Comparison of ENCODE assay signal across 8 cellular contexts in the genomic region with DNA sequence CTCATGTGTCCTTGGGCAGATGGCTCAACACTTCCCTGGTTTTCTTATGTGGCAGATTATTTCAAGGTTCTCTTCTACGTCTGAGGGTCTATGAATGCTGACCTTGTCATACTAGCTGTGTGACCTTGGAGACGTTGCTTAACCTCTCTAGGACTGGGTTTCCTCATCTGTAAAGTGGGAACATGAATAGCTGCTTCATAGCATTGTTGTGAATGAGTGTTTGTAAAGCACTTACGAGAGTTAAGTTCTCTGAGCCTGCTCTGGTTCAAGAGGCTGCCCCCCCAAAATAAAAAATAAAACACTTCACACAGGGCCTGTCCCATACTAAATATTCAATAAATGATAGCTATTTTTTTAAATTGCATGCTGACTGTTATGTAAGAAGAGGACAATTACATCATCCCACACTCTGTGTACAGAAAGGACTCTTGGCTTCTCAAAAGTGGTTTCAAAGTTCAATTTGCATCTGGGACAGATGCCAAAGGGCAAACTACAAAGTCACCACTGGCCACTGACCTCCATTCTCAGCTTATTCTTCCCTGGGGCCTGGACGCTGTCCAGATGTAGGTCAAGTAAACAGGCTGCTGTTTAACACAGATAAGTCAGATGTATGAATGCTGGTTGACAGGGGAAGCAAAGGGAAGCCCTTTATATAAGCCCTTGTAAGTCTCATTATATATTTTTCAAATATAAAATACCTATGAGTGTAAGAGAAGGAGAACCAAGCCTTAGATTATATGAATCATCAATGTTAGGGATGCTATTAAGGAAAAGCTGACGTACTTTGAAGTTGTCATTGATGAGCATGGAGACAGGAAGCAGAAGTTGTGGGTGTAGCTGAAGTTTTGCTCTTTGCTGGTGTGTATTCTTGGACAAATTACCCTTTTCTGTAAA. TPM values are rescaled to one million over a fixed set of nuclear protein-coding genes. Genes with fewer than 3 reads are reported as not detected.
DNase-seq lines count a peak whose midpoint lies in the region; ATAC-seq and TF ChIP-seq lines count a peak whose summit lies in the region.

No MANE protein-coding gene starts in this region.

- H3K4me2 ChIP-seq in SK-N-SH, result 0 out of 2 replicates have a peak overlapping the region, but pooled peaks have one; percentile 10

- no peak overlapping the region for H3K9ac ChIP-seq in SK-N-SH

- CTCF ChIA-PET in SK-N-SH (lab: Yijun Ruan, JAX), result interaction anchor here (0.7 to 3.5 kb wide), 8 partner anchors 10 to 365 kb away, joined by 3 to 19 read pairs (median 7); a partner anchor contains a TSS

- peaks cover 0 to 3% of the 10 kb centered on the region in 2 experiments; a peak in 1 of 4 replicates for H3K4me1 ChIP-seq in SK-N-SH (ENCODE audit: control insufficient read depth in 1 of 2, insufficient read depth in 2 of 2, low read depth in 1 of 2, low read length in 1 of 2)

- WGBS in SK-N-SH (ENCODE audit: low lambda C conversion rate), result 25% methylated on average over 5 of the region's 5 CpGs

- no peaks in the 10 kb centered on the region for H3K9me3 ChIP-seq in SK-N-SH

- H3K36me3 ChIP-seq in SK-N-SH (replicated peaks in 1 of 2; ENCODE audit: control insufficient read depth in 1 of 2, insufficient read depth in 2 of 2, low read length in 1 of 2), result no peaks in the 10 kb centered on the region

- no peaks in the 10 kb centered on the region for H3F3A ChIP-seq in SK-N-SH (replicated peaks; ENCODE audit: insufficient read depth)

- peaks cover 14% of the 10 kb centered on the region; the same call in 1 of the 2 replicates for H3K27me3 ChIP-seq in SK-N-SH (ENCODE audit: insufficient read depth)

- no peak for ATAC-seq in GM21737 (IDR thresholded peaks at IDR 0.05; ENCODE audit: unreplicated experiment)

- peak; percentile 15 for DNase-seq in GM03348 (ENCODE audit: low spot score)
- DNase-seq in SK-N-SH, result peak; percentile 72
- peak; percentile 39 for DNase-seq in globus pallidus (ENCODE audit: low spot score)
- peak; percentile 87 for DNase-seq in pulmonary artery endothelial cell (ENCODE audit: low read depth, low spot score)
- no peak for DNase-seq in NCI-H2107 (lab: John Stamatoyannopoulos, UW)
- DNase-seq in activated CD4-positive, alpha-beta T cell treated with anti-CD3 and anti-CD28 coated beads for 1 hour, result no peak
- no peak for DNase-seq in NAMALWA (ENCODE audit: low spot score)

- no peak overlapping the region for H2AFZ ChIP-seq in SK-N-SH (ENCODE audit: low read depth)

- TF ChIP-seq CTCF in SK-N-SH (IDR thresholded peaks at IDR 0.05), result no peak

- peak in 1 of 2 experiments; percentile 22; a peak in 1 of 4 replicates for TF ChIP-seq EP300 in SK-N-SH (IDR thresholded peaks at IDR 0.05; ENCODE audit: borderline replicate concordance in 1 of 2, low read depth in 1 of 2, low read length in 1 of 2)

- H3K27ac ChIP-seq in SK-N-SH (ENCODE audit: low read depth in 2 of 2, low read length in 1 of 2), result peak overlapping the region in 1 of 2 experiments; percentile 18; a peak in 1 of 4 replicates

- POLR2A ChIA-PET in SK-N-SH (lab: Yijun Ruan, JAX), result interaction anchor here (0.8 to 2.3 kb wide), 2 partner anchors 15 to 37 kb away, joined by 3 to 7 read pairs; a partner anchor contains a TSS

- H3K79me2 ChIP-seq in SK-N-SH (ENCODE audit: insufficient read depth), result no peaks in the 10 kb centered on the region

- H3K4me3 ChIP-seq in SK-N-SH (ENCODE audit: low read depth in 2 of 2, low read length in 1 of 2), result no peak overlapping the region

- H3K9me2 ChIP-seq in SK-N-SH, result no peaks in the 10 kb centered on the region

- H4K20me1 ChIP-seq in SK-N-SH (ENCODE audit: insufficient read depth), result no peaks in the 10 kb centered on the region

- no peak for TF ChIP-seq RAD21 in SK-N-SH (IDR thresholded peaks at IDR 0.05; ENCODE audit: low read length)

TF ChIP-seq in SK-N-SH, 30 proteins besides CTCF, POLR2A, EP300 and RAD21:
- TF ChIP-seq SIN3A (IDR thresholded peaks at IDR 0.05; ENCODE audit: borderline replicate concordance, low read depth, low read length) (no peak), GATA2 (CRISPR knock-in tag; IDR thresholded peaks at IDR 0.05) (peak; percentile 12; the same call in 1 of the 2 replicates), TCF12 (IDR thresholded peaks at IDR 0.05) (peak; percentile 31; the same call in 1 of the 2 replicates), NFIC (IDR thresholded peaks at IDR 0.05; ENCODE audit: borderline replicate concordance) (peak; percentile 40; the same call in 1 of the 2 replicates), EZH2phosphoT487 (IDR thresholded peaks at IDR 0.05; ENCODE audit: borderline replicate concordance, low read depth) (no peak), RCOR1 (IDR thresholded peaks at IDR 0.05; ENCODE audit: low read length) (peak; percentile 18; the same call in 1 of the 2 replicates), MXI1 (IDR thresholded peaks at IDR 0.05; ENCODE audit: low read depth, low read length) (peak; percentile 21; the same call in 1 of the 2 replicates)

RNA-seq across cellular contexts. Expression of a gene that starts 15.4 kb away (rescaled TPM):
- polyA plus RNA-seq in SK-N-SH (2012; rRNA removed), result 49.5 and 58.6 TPM in 2 replicates
- polyA plus RNA-seq in SK-N-SH (2012; cell fraction: cytosol; rRNA removed), result 45.2 and 46.2 TPM in 2 replicates
- polyA plus RNA-seq in SK-N-SH (2012; cell fraction: nucleus; rRNA removed), result 66.3 and 89.2 TPM in 2 replicates
- total RNA-seq in pulmonary artery endothelial cell, result 33.4 and 38.2 TPM in 2 replicates

RNA-seq across cellular contexts. Expression of a gene that starts 22.7 kb away (rescaled TPM):
- polyA plus RNA-seq in SK-N-SH (2012; rRNA removed), result not detected in 2 replicates
- not detected in 2 replicates for polyA plus RNA-seq in SK-N-SH (2012; cell fraction: cytosol; rRNA removed)
- polyA plus RNA-seq in SK-N-SH (2012; cell fraction: nucleus; rRNA removed), result not detected in 2 replicates
- total RNA-seq in pulmonary artery endothelial cell, result not detected in 2 replicates

RNA-seq across cellular contexts. Expression of a gene that starts 37.3 kb away (rescaled TPM):
- 4,770 and 5,684 TPM in 2 replicates for polyA plus RNA-seq in SK-N-SH (2012; rRNA removed)
- 7,597 and 10,418 TPM in 2 replicates for polyA plus RNA-seq in SK-N-SH (2012; cell fraction: cytosol; rRNA removed)
- 774 and 1,084 TPM in 2 replicates for polyA plus RNA-seq in SK-N-SH (2012; cell fraction: nucleus; rRNA removed)
- total RNA-seq in pulmonary artery endothelial cell, result 3,304 and 3,763 TPM in 2 replicates

Comparison
In these comparisons a context has a peak if more than half of its experiments do, and no peak if none do; other contexts are left out.
1. DNase-seq: peak in GM03348 (single experiment), SK-N-SH (single experiment), globus pallidus (single experiment) and pulmonary artery endothelial cell (single experiment); none in NCI-H2107 (single experiment), activated CD4-positive, alpha-beta T cell treated with anti-CD3 and anti-CD28 coated beads for 1 hour (single experiment) and NAMALWA (single experiment).